In the genomic region with DNA sequence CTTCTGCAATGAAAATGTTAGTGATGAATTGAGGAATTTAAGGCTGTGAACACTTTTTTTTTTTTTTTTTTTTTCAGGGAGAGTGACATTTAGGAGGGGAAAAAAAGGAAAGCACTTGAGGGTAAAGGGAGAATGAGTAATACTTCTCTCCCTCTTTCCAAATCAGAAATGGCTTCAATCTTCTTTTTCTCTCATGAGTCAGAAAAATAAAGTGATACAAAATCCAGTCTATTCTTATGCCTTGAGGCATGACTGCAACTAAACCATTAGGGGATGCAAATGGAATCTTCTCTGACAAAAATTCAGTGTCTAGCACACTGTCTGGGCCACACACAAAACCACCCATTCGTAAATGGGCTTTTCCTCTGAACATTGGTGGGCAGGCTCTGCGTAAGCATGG, we compare ENCODE assay signal across 23 cellular contexts. TPM values are rescaled to one million over a fixed set of nuclear protein-coding genes. Genes with fewer than 3 reads are reported as not detected.
A peak's percentile ranks its signal among the peaks of the same experiment; 100 is the strongest.
DNase-seq lines count a peak whose midpoint lies in the region; ATAC-seq lines count a peak whose summit lies in the region.
"Had no signal": no experiment of that assay in that cellular context is flagged by ENCODE, and none has a peak within 500 bp of the region (broad histone marks: within the 10 kb centered on the region; RNA-seq: fewer than 3 reads in every experiment).

No MANE protein-coding gene starts in this region.

- H4K20me1 ChIP-seq in GM23248 (ENCODE audit: insufficient read depth): no peaks in the 10 kb centered on the region

- H3K9me3 ChIP-seq in GM23248 (ENCODE audit: low read depth) (no peaks in the 10 kb centered on the region), adipocyte (ENCODE audit: control insufficient read depth, low read length) (no peaks in the 10 kb centered on the region)
- H3K9me3 ChIP-seq: A549, Caco-2 had no signal

- no peaks in the 10 kb centered on the region for H3K9me2 ChIP-seq in GM23248 (ENCODE audit: insufficient read depth)

- H3K79me2 ChIP-seq in GM23248 (ENCODE audit: insufficient read depth): no peaks in the 10 kb centered on the region

- no peaks in the 10 kb centered on the region for H3F3A ChIP-seq in GM23248 (ENCODE audit: insufficient read depth)

- no peak overlapping the region for H2AFZ ChIP-seq in GM23248
- H2AFZ ChIP-seq: GM23338 had no signal

- H3K27ac ChIP-seq in GM23248: no peak overlapping the region
- H3K27ac ChIP-seq: A549 had no signal

- ATAC-seq in HG02938 (IDR thresholded peaks at IDR 0.05; ENCODE audit: unreplicated experiment): no peak
- no peak for ATAC-seq in HG02571 (IDR thresholded peaks at IDR 0.05; ENCODE audit: unreplicated experiment)
- ATAC-seq: A549, GM23338, HCT116 had no signal

- H3K4me1 ChIP-seq in GM23248 (ENCODE audit: insufficient read depth) (no peaks in the 10 kb centered on the region), adipocyte (ENCODE audit: control insufficient read depth, insufficient read depth, low read length) (peaks cover 3% of the 10 kb centered on the region)
- H3K4me1 ChIP-seq: A549, Caco-2 had no signal

- H3K4me3 ChIP-seq in GM23248 (no peak overlapping the region), adipocyte (ENCODE audit: low read length) (no peak overlapping the region)
- H3K4me3 ChIP-seq: A549, GM23338 had no signal

- DNase-seq in COLO829 (ENCODE audit: low spot score) (peak; percentile 32), GM23248 (peak; percentile 10), NCI-H226 (peak; percentile 12), adipocyte (ENCODE audit: low read depth) (peak; percentile 4), NCI-H2227 treated with DMSO at 0.1 percent for 48 hours (lab: John Stamatoyannopoulos, UW) (no peak), NCI-H1105 treated with DMSO at 0.1 percent for 48 hours (lab: John Stamatoyannopoulos, UW) (no peak)
- DNase-seq: 8988T; ACHN; C1 segment of cervical spinal cord; Caco-2; CD4-positive, alpha-beta memory T cell; DMS153; DND-41; GF-D8; H9 had no signal

- 31 to 37% methylated on average over 2 of the region's 2 CpGs for WGBS in GM23248 (ENCODE audit: low coverage in 1 of 2, low lambda C conversion rate in 2 of 2, missing lambda C conversion rate in 2 of 2), 2 experiments

- in situ Hi-C loops in GM23248 (cut with MboI): no loop called here

- H3K4me2 ChIP-seq in GM23248 (ENCODE audit: unreplicated experiment): no peak overlapping the region
- H3K4me2 ChIP-seq: A549, GM23338 had no signal

- H3K36me3 ChIP-seq in GM23248 (ENCODE audit: low read depth) (no peaks in the 10 kb centered on the region), adipocyte (ENCODE audit: control insufficient read depth, insufficient read depth, low read length, severe bottlenecking) (no peaks in the 10 kb centered on the region)

- H3K27me3 ChIP-seq in GM23248 (replicated peaks; ENCODE audit: insufficient read depth) (no peaks in the 10 kb centered on the region), adipocyte (replicated peaks; ENCODE audit: control insufficient read depth, insufficient read depth, low read length) (no peaks in the 10 kb centered on the region)

- H3K9ac ChIP-seq in GM23248 (no peak overlapping the region), adipocyte (ENCODE audit: low read length) (no peak overlapping the region)

RNA-seq across cellular contexts. Expression of a gene that starts 46.7 kb away (rescaled TPM):
- total RNA-seq in GM23248 (2014; rRNA removed; shearing (Covaris generic)): not detected in 2 replicates
- polyA plus RNA-seq in GM23248 (2016; fragmentation: Nextera tagmentation; extraction: Ambion mirVana): not detected in 2 replicates
- total RNA-seq: Caco-2; CD4-positive, alpha-beta memory T cell; G401; GM23338; H4; H9 had no signal
- polyA plus RNA-seq: A549; BJ; CD4-positive, alpha-beta memory T cell; GM23338 had no signal

Comparison
In these comparisons a context has a peak if more than half of its experiments do, and no peak if none do; other contexts are left out.
1. DNase-seq: peak in COLO829 (single experiment), GM23248 (single experiment), NCI-H226 (single experiment) and adipocyte (single experiment); none in NCI-H2227 treated with DMSO at 0.1 percent for 48 hours (single experiment) and NCI-H1105 treated with DMSO at 0.1 percent for 48 hours (single experiment).